In genomic region chr13:25286969-25287961, GRCh38 we compare ENCODE assay signal across 1 cellular context.
TF ChIP-seq lines count a peak whose summit lies in the region.

Gene MTMR6 (minus strand): TSS chr13:25287488. CDS start chr13:25287247, 241 bp downstream.

TF ChIP-seq in HCT116, 20 proteins besides CTCF, POLR2A, EP300 and RAD21 (continued from another document):
- TF ChIP-seq ZBTB33 (IDR thresholded peaks at IDR 0.05; ENCODE audit: extremely low read depth, insufficient replicate concordance, low read length) (no peak), MAX (IDR thresholded peaks at IDR 0.05) (no peak; the same call in 1 of the 2 replicates), SP1 (IDR thresholded peaks at IDR 0.05; ENCODE audit: low read depth) (peak; percentile 37; the same call in 1 of the 2 replicates), EGR1 (IDR thresholded peaks at IDR 0.05; ENCODE audit: low read depth) (no peak)
